13 cellular contexts compared by ENCODE assay signal in genomic region chr9:135371535-135371934, GRCh38.
"Had no signal": no experiment of that assay in that cellular context is flagged by ENCODE, and none has a peak within 500 bp of the region (broad histone marks: within the 10 kb centered on the region; RNA-seq: fewer than 3 reads in every experiment).

No MANE protein-coding gene starts in this region.

- H3K36me3 ChIP-seq: SJCRH30 had no signal

- H3K4me3 ChIP-seq: SJCRH30 had no signal

- H3K4me1 ChIP-seq: SJCRH30 had no signal

- H3K9me3 ChIP-seq: SJCRH30 had no signal

- H3K27ac ChIP-seq: SJCRH30 had no signal

- DNase-seq: KBM-7, MV-4-11, NCI-H1048, NCI-H1436 treated with DMSO at 0.1 percent for 48 hours, NCI-H187 treated with DMSO at 0.1 percent for 48 hours, NCI-H2029 treated with DMSO at 0.1 percent for 48 hours, NCI-H226, NCI-H510A, NCI-H524 treated with DMSO at 0.1 percent for 48 hours, RPMI8226, SHP77 treated with DMSO at 0.1 percent for 48 hours, SJCRH30, T-helper 1 cell had no signal
